In the genomic region with DNA sequence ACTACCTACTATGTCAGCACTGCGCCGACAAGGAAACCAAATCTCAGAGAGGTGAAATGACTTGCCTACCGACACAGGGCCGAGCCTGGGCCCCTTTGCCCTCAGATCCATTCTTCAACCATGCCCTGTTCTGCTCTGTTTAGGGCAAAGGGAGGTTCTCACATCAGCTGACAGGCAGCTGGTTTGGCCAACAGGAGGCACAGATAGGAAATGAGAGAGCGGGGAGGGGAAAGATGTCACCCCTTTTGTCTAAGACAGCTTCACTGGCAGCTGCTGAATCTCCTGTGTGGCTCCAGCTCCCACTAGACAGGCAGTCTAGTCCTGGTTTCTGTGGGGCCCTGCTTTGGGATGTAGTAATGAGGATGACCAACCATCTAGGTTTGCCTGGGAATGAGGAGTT, we compare ENCODE assay signal across 13 cellular contexts.
A peak's percentile ranks its signal among the peaks of the same experiment; 100 is the strongest.
DNase-seq lines count a peak whose midpoint lies in the region; ATAC-seq and TF ChIP-seq lines count a peak whose summit lies in the region.
"Had no signal": no experiment of that assay in that cellular context is flagged by ENCODE, and none has a peak within 500 bp of the region (broad histone marks: within the 10 kb centered on the region; RNA-seq: fewer than 3 reads in every experiment).

No MANE protein-coding gene starts in this region.

- H4K20me1 ChIP-seq in GM23338 (replicated peaks; ENCODE audit: insufficient read depth), result no peaks in the 10 kb centered on the region

- TF ChIP-seq CTCF in GM23338 (conservative IDR thresholded peaks at IDR 0.05; ENCODE audit: low read depth in 2 of 2) (no peak), nephron (IDR thresholded peaks at IDR 0.05; ENCODE audit: unreplicated experiment in 3 of 3) (no peak)

- H3K27me3 ChIP-seq in GM23338 (ENCODE audit: insufficient read depth), result no peaks in the 10 kb centered on the region
- H3K27me3 ChIP-seq: neutrophil had no signal

- H3K79me2 ChIP-seq in GM23338 (replicated peaks; ENCODE audit: insufficient read depth), result no peaks in the 10 kb centered on the region

- H3K4me3 ChIP-seq in GM23338, result no peak overlapping the region

- peaks cover 42% of the 10 kb centered on the region for H3K4me1 Mint-ChIP-seq in activated T-cell treated with anti-CD3 and anti-CD28 coated beads, Interleukin-2, amount 50 U/mL, for 24 hours (ENCODE audit: low read depth)
- H3K4me1 Mint-ChIP-seq in GM23338, result peaks cover 3% of the 10 kb centered on the region; the same call in 1 of the 3 replicates
- H3K4me1 Mint-ChIP-seq in T-cell, result peaks cover 44 to 50% (median 47%) of the 10 kb centered on the region in 3 donors
- H3K4me1 Mint-ChIP-seq in nephron, result peaks cover 29% of the 10 kb centered on the region

- ATAC-seq in GM23338 (peak; percentile 49; the same call in 2 of the 3 replicates), T-cell (replicated peaks in 1 of 4) (peak in 3 of 4 experiments; percentile 46 to 58 (median 49))

- H3K4me1 ChIP-seq in GM23338 (ENCODE audit: insufficient read depth), result no peaks in the 10 kb centered on the region

- peaks cover 17% of the 10 kb centered on the region for H3K9me3 Mint-ChIP-seq in activated T-cell treated with anti-CD3 and anti-CD28 coated beads, Interleukin-2, amount 50 U/mL, for 24 hours
- H3K9me3 Mint-ChIP-seq in GM23338, result no peaks in the 10 kb centered on the region; the same call in 2 of the 3 replicates
- H3K9me3 Mint-ChIP-seq in T-cell, result peaks cover 6 to 12% (median 6%) of the 10 kb centered on the region in 3 donors
- H3K9me3 Mint-ChIP-seq in nephron, result peaks cover 2% of the 10 kb centered on the region

- H3K27me3 Mint-ChIP-seq in activated T-cell treated with anti-CD3 and anti-CD28 coated beads, Interleukin-2, amount 50 U/mL, for 24 hours, result no peaks in the 10 kb centered on the region
- no peaks in the 10 kb centered on the region for H3K27me3 Mint-ChIP-seq in GM23338 (ENCODE audit: insufficient read depth, low read depth, poor library complexity)
- H3K27me3 Mint-ChIP-seq in T-cell, result no peaks in the 10 kb centered on the region
- H3K27me3 Mint-ChIP-seq in nephron (ENCODE audit: low read depth), result no peaks in the 10 kb centered on the region
- H3K27me3 Mint-ChIP-seq: stimulated activated naive CD8-positive, alpha-beta T cell treated with anti-CD3 and anti-CD28 coated beads, Interleukin-15, Interleukin-2, amounts not matched to agents 100 ng/mL and 50 ng/mL, for 24 hours had no signal

- no peak overlapping the region for H3K27ac ChIP-seq in GM23338 (ENCODE audit: low read depth)
- H3K27ac ChIP-seq: neutrophil had no signal

- no peak overlapping the region for H3K4me2 ChIP-seq in GM23338

- H3K4me3 Mint-ChIP-seq in activated T-cell treated with anti-CD3 and anti-CD28 coated beads, Interleukin-2, amount 50 U/mL, for 24 hours, result no peak overlapping the region
- H3K4me3 Mint-ChIP-seq in GM23338 (no peak overlapping the region), T-cell (peak overlapping the region in 1 of 3 donors; percentile 67), nephron (peak overlapping the region in 1 of 3 experiments; percentile 27)
- H3K4me3 Mint-ChIP-seq: stimulated activated naive CD8-positive, alpha-beta T cell treated with anti-CD3 and anti-CD28 coated beads, Interleukin-15, Interleukin-2, amounts not matched to agents 100 ng/mL and 50 ng/mL, for 24 hours had no signal

- POLR2A ChIA-PET in T-cell (lab: Charles Lee), result no interaction called here

- H3K27ac Mint-ChIP-seq in activated T-cell treated with anti-CD3 and anti-CD28 coated beads, Interleukin-2, amount 50 U/mL, for 24 hours, result peak overlapping the region; percentile 76
- H3K27ac Mint-ChIP-seq in GM23338, result no peak overlapping the region
- H3K27ac Mint-ChIP-seq in T-cell, result peak overlapping the region; percentile 89 to 93
- H3K27ac Mint-ChIP-seq in nephron, result peak overlapping the region in 2 of 3 experiments; percentile 12 to 49

- no peaks in the 10 kb centered on the region for H3K36me3 Mint-ChIP-seq in activated T-cell treated with anti-CD3 and anti-CD28 coated beads, Interleukin-2, amount 50 U/mL, for 24 hours (ENCODE audit: low read depth)
- H3K36me3 Mint-ChIP-seq in GM23338 (ENCODE audit: low read depth), result no peaks in the 10 kb centered on the region
- peaks cover 6% of the 10 kb centered on the region for H3K36me3 Mint-ChIP-seq in T-cell
- no peaks in the 10 kb centered on the region for H3K36me3 Mint-ChIP-seq in nephron (ENCODE audit: low read depth)

- H3K9me2 ChIP-seq in GM23338 (ENCODE audit: insufficient read depth), result no peaks in the 10 kb centered on the region

- no peaks in the 10 kb centered on the region for H3K36me3 ChIP-seq in GM23338 (ENCODE audit: insufficient read depth)
- H3K36me3 ChIP-seq: neutrophil had no signal

- H2AFZ ChIP-seq in GM23338, result peak overlapping the region; percentile 59

- CTCF ChIA-PET in T-cell (lab: Charles Lee), result interaction anchor here (0.5 to 0.6 kb wide), 2 partner anchors 28 to 507 kb away, joined by 3 to 6 read pairs; no protein-coding TSS in a partner anchor

- DNase-seq in activated T-cell treated with anti-CD3 and anti-CD28 coated beads, Interleukin-2, amount 50 U/mL, for 24 hours, result no peak
- no peak for DNase-seq in activated T-cell treated with anti-CD3 and anti-CD28 coated beads, Interleukin-2, amount 50 U/mL, for 48 hours
- DNase-seq in GM23338 (ENCODE audit: low spot score), result peak; percentile 14
- peak in 16 of 34 experiments; percentile 5 to 41 (median 19) for DNase-seq in T-cell
- DNase-seq in superior temporal gyrus (ENCODE audit: extremely low spot score), result no peak
- DNase-seq in DMS79 (lab: John Stamatoyannopoulos, UW), result no peak
- DNase-seq in NCI-H524 (lab: John Stamatoyannopoulos, UW), result no peak
- DNase-seq: activated CD4-positive, CD25-positive, alpha-beta regulatory T cell treated with anti-CD3 and anti-CD28 coated beads, Interleukin-2, amount 50 U/mL, for 72 hours; immature natural killer cell; OCI-M1 had no signal

- no peaks in the 10 kb centered on the region for H3F3A ChIP-seq in GM23338 (replicated peaks; ENCODE audit: low read depth)

TF ChIP-seq in GM23338, 12 proteins besides CTCF, POLR2A, EP300 and RAD21 (continues in another document):
- TF ChIP-seq STAT1 (IDR thresholded peaks at IDR 0.05; ENCODE audit: unreplicated experiment), result no peak
- TF ChIP-seq, protein P1, sequence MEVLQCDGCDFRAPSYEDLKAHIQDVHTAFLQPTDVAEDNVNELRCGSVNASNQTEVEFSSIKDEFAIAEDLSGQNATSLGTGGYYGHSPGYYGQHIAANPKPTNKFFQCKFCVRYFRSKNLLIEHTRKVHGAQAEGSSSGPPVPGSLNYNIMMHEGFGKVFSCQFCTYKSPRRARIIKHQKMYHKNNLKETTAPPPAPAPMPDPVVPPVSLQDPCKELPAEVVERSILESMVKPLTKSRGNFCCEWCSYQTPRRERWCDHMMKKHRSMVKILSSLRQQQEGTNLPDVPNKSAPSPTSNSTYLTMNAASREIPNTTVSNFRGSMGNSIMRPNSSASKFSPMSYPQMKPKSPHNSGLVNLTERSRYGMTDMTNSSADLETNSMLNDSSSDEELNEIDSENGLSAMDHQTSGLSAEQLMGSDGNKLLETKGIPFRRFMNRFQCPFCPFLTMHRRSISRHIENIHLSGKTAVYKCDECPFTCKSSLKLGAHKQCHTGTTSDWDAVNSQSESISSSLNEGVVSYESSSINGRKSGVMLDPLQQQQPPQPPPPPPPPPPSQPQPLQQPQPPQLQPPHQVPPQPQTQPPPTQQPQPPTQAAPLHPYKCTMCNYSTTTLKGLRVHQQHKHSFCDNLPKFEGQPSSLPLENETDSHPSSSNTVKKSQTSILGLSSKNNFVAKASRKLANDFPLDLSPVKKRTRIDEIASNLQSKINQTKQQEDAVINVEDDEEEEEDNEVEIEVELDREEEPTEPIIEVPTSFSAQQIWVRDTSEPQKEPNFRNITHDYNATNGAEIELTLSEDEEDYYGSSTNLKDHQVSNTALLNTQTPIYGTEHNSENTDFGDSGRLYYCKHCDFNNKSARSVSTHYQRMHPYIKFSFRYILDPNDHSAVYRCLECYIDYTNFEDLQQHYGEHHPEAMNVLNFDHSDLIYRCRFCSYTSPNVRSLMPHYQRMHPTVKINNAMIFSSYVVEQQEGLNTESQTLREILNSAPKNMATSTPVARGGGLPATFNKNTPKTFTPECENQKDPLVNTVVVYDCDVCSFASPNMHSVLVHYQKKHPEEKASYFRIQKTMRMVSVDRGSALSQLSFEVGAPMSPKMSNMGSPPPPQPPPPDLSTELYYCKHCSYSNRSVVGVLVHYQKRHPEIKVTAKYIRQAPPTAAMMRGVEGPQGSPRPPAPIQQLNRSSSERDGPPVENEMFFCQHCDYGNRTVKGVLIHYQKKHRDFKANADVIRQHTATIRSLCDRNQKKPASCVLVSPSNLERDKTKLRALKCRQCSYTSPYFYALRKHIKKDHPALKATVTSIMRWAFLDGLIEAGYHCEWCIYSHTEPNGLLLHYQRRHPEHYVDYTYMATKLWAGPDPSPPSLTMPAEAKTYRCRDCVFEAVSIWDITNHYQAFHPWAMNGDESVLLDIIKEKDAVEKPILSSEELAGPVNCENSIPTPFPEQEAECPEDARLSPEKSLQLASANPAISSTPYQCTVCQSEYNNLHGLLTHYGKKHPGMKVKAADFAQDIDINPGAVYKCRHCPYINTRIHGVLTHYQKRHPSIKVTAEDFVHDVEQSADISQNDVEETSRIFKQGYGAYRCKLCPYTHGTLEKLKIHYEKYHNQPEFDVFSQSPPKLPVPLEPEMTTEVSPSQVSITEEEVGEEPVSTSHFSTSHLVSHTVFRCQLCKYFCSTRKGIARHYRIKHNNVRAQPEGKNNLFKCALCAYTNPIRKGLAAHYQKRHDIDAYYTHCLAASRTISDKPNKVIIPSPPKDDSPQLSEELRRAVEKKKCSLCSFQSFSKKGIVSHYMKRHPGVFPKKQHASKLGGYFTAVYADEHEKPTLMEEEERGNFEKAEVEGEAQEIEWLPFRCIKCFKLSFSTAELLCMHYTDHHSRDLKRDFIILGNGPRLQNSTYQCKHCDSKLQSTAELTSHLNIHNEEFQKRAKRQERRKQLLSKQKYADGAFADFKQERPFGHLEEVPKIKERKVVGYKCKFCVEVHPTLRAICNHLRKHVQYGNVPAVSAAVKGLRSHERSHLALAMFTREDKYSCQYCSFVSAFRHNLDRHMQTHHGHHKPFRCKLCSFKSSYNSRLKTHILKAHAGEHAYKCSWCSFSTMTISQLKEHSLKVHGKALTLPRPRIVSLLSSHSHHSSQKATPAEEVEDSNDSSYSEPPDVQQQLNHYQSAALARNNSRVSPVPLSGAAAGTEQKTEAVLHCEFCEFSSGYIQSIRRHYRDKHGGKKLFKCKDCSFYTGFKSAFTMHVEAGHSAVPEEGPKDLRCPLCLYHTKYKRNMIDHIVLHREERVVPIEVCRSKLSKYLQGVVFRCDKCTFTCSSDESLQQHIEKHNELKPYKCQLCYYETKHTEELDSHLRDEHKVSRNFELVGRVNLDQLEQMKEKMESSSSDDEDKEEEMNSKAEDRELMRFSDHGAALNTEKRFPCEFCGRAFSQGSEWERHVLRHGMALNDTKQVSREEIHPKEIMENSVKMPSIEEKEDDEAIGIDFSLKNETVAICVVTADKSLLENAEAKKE (CRISPR knock-in tag; IDR thresholded peaks at IDR 0.05), result no peak
- no peak for TF ChIP-seq EZH2 (IDR thresholded peaks at IDR 0.05; ENCODE audit: low read depth, unreplicated experiment)
